Comparison of ENCODE assay signal across 1 cellular context in the genomic region with DNA sequence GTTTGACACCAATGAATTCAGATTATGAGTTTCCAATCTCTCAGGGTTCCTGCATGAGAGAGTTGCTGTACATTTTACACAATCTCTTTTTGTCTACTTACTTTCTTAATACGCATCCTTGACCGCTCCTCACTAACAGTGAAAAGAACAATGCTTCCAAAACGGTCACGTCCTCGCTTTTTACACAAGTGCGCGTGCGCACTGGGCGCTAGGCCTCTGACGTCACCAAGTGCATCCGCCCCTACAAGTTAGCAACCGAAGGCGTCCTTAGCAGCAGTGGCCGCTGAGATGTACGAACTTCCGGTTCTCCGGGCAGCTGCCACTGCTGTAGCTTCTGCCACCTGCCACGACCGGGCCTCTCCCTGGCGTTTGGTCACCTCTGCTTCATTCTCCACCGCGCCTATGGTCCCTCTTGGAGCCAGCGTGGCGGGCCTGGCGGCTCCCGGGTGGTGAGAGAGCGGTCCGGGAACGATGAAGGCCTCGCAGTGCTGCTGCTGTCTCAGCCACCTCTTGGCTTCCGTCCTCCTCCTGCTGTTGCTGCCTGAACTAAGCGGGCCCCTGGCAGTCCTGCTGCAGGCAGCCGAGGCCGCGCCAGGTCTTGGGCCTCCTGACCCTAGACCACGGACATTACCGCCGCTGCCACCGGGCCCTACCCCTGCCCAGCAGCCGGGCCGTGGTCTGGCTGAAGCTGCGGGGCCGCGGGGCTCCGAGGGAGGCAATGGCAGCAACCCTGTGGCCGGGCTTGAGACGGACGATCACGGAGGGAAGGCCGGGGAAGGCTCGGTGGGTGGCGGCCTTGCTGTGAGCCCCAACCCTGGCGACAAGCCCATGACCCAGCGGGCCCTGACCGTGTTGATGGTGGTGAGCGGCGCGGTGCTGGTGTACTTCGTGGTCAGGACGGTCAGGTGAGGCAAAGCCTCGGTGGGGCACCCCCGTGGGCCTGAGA.
TF ChIP-seq lines count a peak whose summit lies in the region.

Gene FAM174A (plus strand): TSS at position 315 of the 946 bp plus-strand sequence. CDS start 157 bp downstream, at position 472.

TF ChIP-seq in HepG2, 621 proteins besides CTCF, POLR2A, EP300 and RAD21 (continued from another document and continues in another):
- TF ChIP-seq, protein P1, sequence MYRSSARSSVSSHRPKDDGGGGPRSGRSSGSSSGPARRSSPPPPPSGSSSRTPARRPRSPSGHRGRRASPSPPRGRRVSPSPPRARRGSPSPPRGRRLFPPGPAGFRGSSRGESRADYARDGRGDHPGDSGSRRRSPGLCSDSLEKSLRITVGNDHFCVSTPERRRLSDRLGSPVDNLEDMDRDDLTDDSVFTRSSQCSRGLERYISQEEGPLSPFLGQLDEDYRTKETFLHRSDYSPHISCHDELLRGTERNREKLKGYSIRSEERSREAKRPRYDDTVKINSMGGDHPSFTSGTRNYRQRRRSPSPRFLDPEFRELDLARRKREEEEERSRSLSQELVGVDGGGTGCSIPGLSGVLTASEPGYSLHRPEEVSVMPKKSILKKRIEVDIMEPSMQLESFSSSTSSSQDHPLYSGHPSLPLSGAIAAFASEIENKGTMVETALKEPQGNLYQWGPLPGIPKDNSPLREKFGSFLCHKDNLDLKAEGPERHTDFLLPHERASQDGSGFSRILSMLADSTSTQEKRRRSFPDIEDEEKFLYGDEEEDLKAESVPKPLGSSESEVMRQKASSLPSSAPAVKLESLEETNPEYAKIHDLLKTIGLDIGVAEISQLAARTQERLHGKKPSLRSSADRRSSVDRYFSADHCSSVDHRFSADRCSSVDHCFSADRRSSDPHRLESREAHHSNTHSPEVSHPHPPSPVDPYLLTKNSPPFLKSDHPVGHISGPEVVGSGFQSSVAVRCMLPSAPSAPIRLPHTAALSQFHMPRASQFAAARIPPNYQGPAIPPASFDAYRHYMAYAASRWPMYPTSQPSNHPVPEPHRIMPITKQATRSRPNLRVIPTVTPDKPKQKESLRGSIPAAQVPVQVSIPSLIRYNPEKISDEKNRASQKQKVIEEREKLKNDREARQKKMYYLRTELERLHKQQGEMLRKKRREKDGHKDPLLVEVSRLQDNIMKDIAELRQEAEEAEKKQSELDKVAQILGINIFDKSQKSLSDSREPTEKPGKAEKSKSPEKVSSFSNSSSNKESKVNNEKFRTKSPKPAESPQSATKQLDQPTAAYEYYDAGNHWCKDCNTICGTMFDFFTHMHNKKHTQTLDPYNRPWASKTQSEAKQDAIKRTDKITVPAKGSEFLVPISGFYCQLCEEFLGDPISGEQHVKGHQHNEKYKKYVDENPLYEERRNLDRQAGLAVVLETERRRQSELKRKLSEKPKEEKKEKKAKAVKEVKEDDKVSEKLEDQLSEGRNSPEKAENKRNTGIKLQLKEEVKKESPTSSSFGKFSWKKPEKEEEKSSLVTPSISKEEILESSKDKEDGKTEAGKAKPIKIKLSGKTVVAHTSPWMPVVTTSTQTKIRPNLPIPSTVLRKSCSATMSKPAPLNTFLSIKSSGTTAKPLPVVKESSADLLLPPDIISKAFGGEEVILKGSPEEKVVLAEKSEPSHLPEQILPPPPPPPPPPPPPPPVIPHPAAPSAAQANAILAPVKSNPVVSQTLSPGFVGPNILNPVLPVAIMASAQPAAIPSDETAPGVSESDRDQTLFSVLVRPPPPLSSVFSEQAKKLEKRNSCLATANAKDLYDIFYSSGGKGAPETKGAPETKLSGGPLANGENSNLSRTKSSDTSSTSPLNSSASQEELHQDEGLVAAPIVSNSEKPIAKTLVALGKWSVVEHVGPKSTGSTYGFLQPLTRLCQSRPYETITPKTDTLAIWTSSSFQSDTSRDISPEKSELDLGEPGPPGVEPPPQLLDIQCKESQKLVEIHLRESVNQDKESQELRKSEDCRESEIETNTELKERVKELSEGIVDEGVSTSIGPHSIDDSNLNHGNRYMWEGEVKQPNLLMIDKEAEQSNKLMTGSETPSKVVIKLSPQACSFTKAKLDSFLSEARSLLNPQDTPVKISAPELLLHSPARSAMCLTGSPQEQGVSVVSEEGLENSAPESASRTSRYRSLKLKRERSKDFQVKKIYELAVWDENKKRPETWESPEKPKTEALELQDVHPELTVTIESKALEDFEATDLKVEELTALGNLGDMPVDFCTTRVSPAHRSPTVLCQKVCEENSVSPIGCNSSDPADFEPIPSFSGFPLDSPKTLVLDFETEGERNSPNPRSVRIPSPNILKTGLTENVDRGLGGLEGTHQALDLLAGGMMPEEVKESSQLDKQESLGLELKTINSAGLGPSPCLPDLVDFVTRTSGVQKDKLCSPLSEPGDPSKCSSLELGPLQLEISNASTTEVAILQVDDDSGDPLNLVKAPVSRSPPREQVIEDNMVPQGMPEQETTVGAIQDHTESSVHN (CRISPR knock-in tag; IDR thresholded peaks at IDR 0.05), result 0 out of 2 replicates have a peak, but pooled peaks have one; percentile 31
- peak; percentile 44; the same call in 1 of the 2 replicates for TF ChIP-seq ZMYM3 (CRISPR knock-in tag; IDR thresholded peaks at IDR 0.05)
- TF ChIP-seq ZNF883 (CRISPR knock-in tag; IDR thresholded peaks at IDR 0.05; ENCODE audit: not compliant biosample characterization), result peak; percentile 51
- TF ChIP-seq PITX1 (CRISPR knock-in tag; IDR thresholded peaks at IDR 0.05), result peak; percentile 62; the same call in 1 of the 2 replicates
- peak; percentile 72 for TF ChIP-seq HOXA3 (CRISPR knock-in tag; IDR thresholded peaks at IDR 0.05)
- TF ChIP-seq FOXC1 (CRISPR knock-in tag; IDR thresholded peaks at IDR 0.05; ENCODE audit: borderline replicate concordance), result peak; percentile 24
- TF ChIP-seq SNAPC4 (CRISPR knock-in tag; IDR thresholded peaks at IDR 0.05), result no peak
- TF ChIP-seq ZNF816 (CRISPR knock-in tag; IDR thresholded peaks at IDR 0.05; ENCODE audit: borderline replicate concordance), result 0 out of 2 replicates have a peak, but pooled peaks have one; percentile 80
- 0 out of 2 replicates have a peak, but pooled peaks have one; percentile 31 for TF ChIP-seq KLF6 (CRISPR knock-in tag; IDR thresholded peaks at IDR 0.05)
- TF ChIP-seq TBX2 (CRISPR knock-in tag; IDR thresholded peaks at IDR 0.05; ENCODE audit: borderline replicate concordance), result peak; percentile 74
- no peak for TF ChIP-seq MAZ (IDR thresholded peaks at IDR 0.05; ENCODE audit: borderline replicate concordance, low read depth, low read length)
- TF ChIP-seq MAZ (CRISPR knock-in tag; IDR thresholded peaks at IDR 0.05; ENCODE audit: low read depth), result peak; percentile 37; the same call in 1 of the 2 replicates
- TF ChIP-seq TAF1 (CRISPR knock-in tag; IDR thresholded peaks at IDR 0.05), result peak; percentile 77
- peak; percentile 74 for TF ChIP-seq GABPA (IDR thresholded peaks at IDR 0.05; ENCODE audit: low read depth, low read length)
- TF ChIP-seq GABPA (CRISPR knock-in tag; IDR thresholded peaks at IDR 0.05; ENCODE audit: low read depth), result peak; percentile 94
- TF ChIP-seq ZNF572 (CRISPR knock-in tag; IDR thresholded peaks at IDR 0.05), result peak; percentile 53; the same call in 1 of the 2 replicates
- TF ChIP-seq ZNF383 (CRISPR knock-in tag; IDR thresholded peaks at IDR 0.05; ENCODE audit: borderline replicate concordance), result no peak
- TF ChIP-seq, protein P2, sequence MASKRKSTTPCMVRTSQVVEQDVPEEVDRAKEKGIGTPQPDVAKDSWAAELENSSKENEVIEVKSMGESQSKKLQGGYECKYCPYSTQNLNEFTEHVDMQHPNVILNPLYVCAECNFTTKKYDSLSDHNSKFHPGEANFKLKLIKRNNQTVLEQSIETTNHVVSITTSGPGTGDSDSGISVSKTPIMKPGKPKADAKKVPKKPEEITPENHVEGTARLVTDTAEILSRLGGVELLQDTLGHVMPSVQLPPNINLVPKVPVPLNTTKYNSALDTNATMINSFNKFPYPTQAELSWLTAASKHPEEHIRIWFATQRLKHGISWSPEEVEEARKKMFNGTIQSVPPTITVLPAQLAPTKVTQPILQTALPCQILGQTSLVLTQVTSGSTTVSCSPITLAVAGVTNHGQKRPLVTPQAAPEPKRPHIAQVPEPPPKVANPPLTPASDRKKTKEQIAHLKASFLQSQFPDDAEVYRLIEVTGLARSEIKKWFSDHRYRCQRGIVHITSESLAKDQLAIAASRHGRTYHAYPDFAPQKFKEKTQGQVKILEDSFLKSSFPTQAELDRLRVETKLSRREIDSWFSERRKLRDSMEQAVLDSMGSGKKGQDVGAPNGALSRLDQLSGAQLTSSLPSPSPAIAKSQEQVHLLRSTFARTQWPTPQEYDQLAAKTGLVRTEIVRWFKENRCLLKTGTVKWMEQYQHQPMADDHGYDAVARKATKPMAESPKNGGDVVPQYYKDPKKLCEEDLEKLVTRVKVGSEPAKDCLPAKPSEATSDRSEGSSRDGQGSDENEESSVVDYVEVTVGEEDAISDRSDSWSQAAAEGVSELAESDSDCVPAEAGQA (IDR thresholded peaks at IDR 0.05; ENCODE audit: low read depth), result 0 out of 2 replicates have a peak, but pooled peaks have one; percentile 22
- TF ChIP-seq, protein P2 (CRISPR knock-in tag; IDR thresholded peaks at IDR 0.05; ENCODE audit: borderline replicate concordance), result no peak
- peak; percentile 65; the same call in 1 of the 2 replicates for TF ChIP-seq AKAP8 (CRISPR knock-in tag; IDR thresholded peaks at IDR 0.05)
- TF ChIP-seq SIX4 (CRISPR knock-in tag; IDR thresholded peaks at IDR 0.05), result no peak
- TF ChIP-seq SRY (CRISPR knock-in tag; IDR thresholded peaks at IDR 0.05), result peak; percentile 65; the same call in 1 of the 2 replicates
- peak; percentile 86 for TF ChIP-seq YEATS2 (CRISPR knock-in tag; IDR thresholded peaks at IDR 0.05; ENCODE audit: borderline replicate concordance)
- TF ChIP-seq REPIN1 (CRISPR knock-in tag; IDR thresholded peaks at IDR 0.05; ENCODE audit: borderline replicate concordance, low read depth), result peak; percentile 71; the same call in 1 of the 2 replicates
- peak; percentile 99 for TF ChIP-seq CREB1 (IDR thresholded peaks at IDR 0.05)
- TF ChIP-seq CREB1 (CRISPR knock-in tag; IDR thresholded peaks at IDR 0.05), result peak; percentile 97
